Comparison of ENCODE assay signal across 31 cellular contexts in the genomic region with DNA sequence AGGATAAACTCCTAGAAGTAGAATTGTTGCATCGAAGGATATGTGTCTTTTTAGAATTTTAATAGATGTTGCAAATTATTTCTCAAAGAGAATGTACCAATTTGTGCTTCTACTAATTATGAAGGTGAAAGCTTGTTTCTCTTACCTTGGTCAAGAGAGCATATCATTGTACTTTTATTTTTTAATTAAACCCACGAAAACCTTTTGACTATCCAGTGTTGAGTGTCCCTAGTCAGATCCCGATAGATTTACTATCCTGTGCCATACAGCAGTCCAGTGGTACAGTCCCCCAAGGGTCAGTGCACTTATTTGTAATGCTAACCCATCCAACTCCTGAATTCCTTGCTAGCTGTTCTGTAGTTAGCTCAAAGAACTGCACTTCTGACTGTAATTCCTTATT. TPM values are rescaled to one million over a fixed set of nuclear protein-coding genes. Genes with fewer than 3 reads are reported as not detected.
"Had no signal": no experiment of that assay in that cellular context is flagged by ENCODE, and none has a peak within 500 bp of the region (broad histone marks: within the 10 kb centered on the region; RNA-seq: fewer than 3 reads in every experiment).

No MANE protein-coding gene starts in this region.

- H3K4me1 Mint-ChIP-seq: neural crest cell had no signal

- H3K9ac ChIP-seq: parathyroid adenoma had no signal

- H3K79me2 ChIP-seq: hepatocyte, parathyroid adenoma had no signal

- H3K27ac Mint-ChIP-seq: dendritic cell treated with granulocyte-macrophage colony-stimulating factor and Interleukin-4, amounts not matched to agents 40 ng/mL and 50 ng/mL, for 4 days; endodermal cell; memory B cell; progenitor cell of endocrine pancreas; type B pancreatic cell had no signal

- ATAC-seq: foreskin keratinocyte; gastroesophageal sphincter; heart left ventricle; left lobe of liver; mucosa of descending colon; natural killer cell treated with Interleukin-12 subunit alpha and Interleukin-12 subunit beta and Interleukin-15 and Interleukin-18, amount 100 ng/mL, for 72 hours; right lobe of liver had no signal

- H3K36me3 Mint-ChIP-seq: memory B cell; naive B cell; natural killer cell treated with Interleukin-12 subunit alpha and Interleukin-12 subunit beta and Interleukin-15 and Interleukin-18, amount 100 ng/mL, for 72 hours; type B pancreatic cell had no signal

- H3K4me2 ChIP-seq: hepatocyte had no signal

- H3K4me3 Mint-ChIP-seq: dendritic cell treated with granulocyte-macrophage colony-stimulating factor and Interleukin-4, amounts not matched to agents 40 ng/mL and 50 ng/mL, for 4 days; memory B cell had no signal

- H3K9me3 Mint-ChIP-seq: dendritic cell treated with granulocyte-macrophage colony-stimulating factor and Interleukin-4, amounts not matched to agents 40 ng/mL and 50 ng/mL, for 4 days; endodermal cell; memory B cell; naive B cell; natural killer cell treated with Interleukin-12 subunit alpha and Interleukin-12 subunit beta and Interleukin-15 and Interleukin-18, amount 100 ng/mL, for 72 hours; neural crest cell had no signal

- H3K27ac ChIP-seq: esophagus muscularis mucosa, gastroesophageal sphincter, hepatocyte, neutrophil, parathyroid adenoma, right lobe of liver, stomach, testis, tibial artery had no signal

- H2AFZ ChIP-seq: hepatocyte, parathyroid adenoma had no signal

- H3K9me3 ChIP-seq: esophagus muscularis mucosa, gastroesophageal sphincter, heart left ventricle, mucosa of descending colon, neutrophil, right lobe of liver, stomach, testis, tibial artery had no signal

- DNase-seq: effector CD8-positive, alpha-beta T cell; endodermal cell; foreskin keratinocyte; heart left ventricle; kidney; mucosa of descending colon; naive B cell; right lobe of liver; small intestine; stimulated activated CD4-positive, alpha-beta T cell treated with anti-CD3 and anti-CD28 coated beads, Interleukin-12 subunit alpha, Interleukin-12 subunit beta, amount 100 ng/mL, for 4 hours; stimulated activated CD4-positive, alpha-beta T cell treated with anti-CD3 and anti-CD28 coated beads, Interleukin-1b, Interleukin-23, amount 100 ng/mL, for 48 hours; stimulated activated CD4-positive, alpha-beta T cell treated with anti-CD3 and anti-CD28 coated beads, Interleukin-4, amount 100 ng/mL, for 1 hour; stimulated activated CD8-positive, alpha-beta memory T cell treated with anti-CD3 and anti-CD28 coated beads, Interleukin-4, amount 100 ng/mL, for 48 hours; stimulated activated naive CD4-positive, alpha-beta T cell treated with Interleukin-2 at 50 U/mL for 16 hours; stomach; testis; tibial artery had no signal

- H3K27me3 Mint-ChIP-seq: memory B cell; naive B cell; natural killer cell treated with Interleukin-12 subunit alpha and Interleukin-12 subunit beta and Interleukin-15 and Interleukin-18, amount 100 ng/mL, for 72 hours had no signal

- H3K4me3 ChIP-seq: esophagus muscularis mucosa, gastroesophageal sphincter, heart left ventricle, hepatocyte, lung, mucosa of descending colon, right lobe of liver, stomach, testis, tibial artery had no signal

- H3K36me3 ChIP-seq: esophagus muscularis mucosa, gastroesophageal sphincter, heart left ventricle, neutrophil, right lobe of liver, stomach, tibial artery had no signal

- H3K27me3 ChIP-seq: foreskin keratinocyte, hepatocyte, right lobe of liver, testis had no signal

- H3K4me1 ChIP-seq: parathyroid adenoma, testis had no signal

RNA-seq across cellular contexts. Expression of a gene that starts 25.3 kb away (rescaled TPM):
- total RNA-seq: endodermal cell; gastroesophageal sphincter; left lobe of liver; natural killer cell treated with Interleukin-12 subunit alpha and Interleukin-12 subunit beta and Interleukin-15 and Interleukin-18, amount 100 ng/mL, for 72 hours; neural crest cell; progenitor cell of endocrine pancreas; testis had no signal
- polyA plus RNA-seq: urinary bladder had no signal
